Comparison of ENCODE assay signal across 25 cellular contexts in genomic region chr5:66645039-66645438, GRCh38. TPM values are rescaled to one million over a fixed set of nuclear protein-coding genes. Genes with fewer than 3 reads are reported as not detected.
DNase-seq lines count a peak whose midpoint lies in the region; FAIRE-seq and TF ChIP-seq lines count a peak whose summit lies in the region.
"Had no signal": no experiment of that assay in that cellular context is flagged by ENCODE, and none has a peak within 500 bp of the region (broad histone marks: within the 10 kb centered on the region; RNA-seq: fewer than 3 reads in every experiment).

No MANE protein-coding gene starts in this region.

- no peaks in the 10 kb centered on the region for H3K9me3 Mint-ChIP-seq in T-helper 1 cell treated with Interleukin-12 subunit alpha and Interleukin-12 subunit beta and Interleukin-4 antibody, amounts not matched to agents 30 μg/mL and 1 μg/mL, for 36 hours
- no peaks in the 10 kb centered on the region for H3K9me3 Mint-ChIP-seq in astrocyte (ENCODE audit: unreplicated experiment)
- H3K9me3 Mint-ChIP-seq: CD4-positive, alpha-beta T cell had no signal

- peak overlapping the region; percentile 45 for H3K27ac Mint-ChIP-seq in T-helper 1 cell treated with Interleukin-12 subunit alpha and Interleukin-12 subunit beta and Interleukin-4 antibody, amounts not matched to agents 30 μg/mL and 1 μg/mL, for 36 hours
- H3K27ac Mint-ChIP-seq in astrocyte (ENCODE audit: unreplicated experiment) = peak overlapping the region; percentile 31
- H3K27ac Mint-ChIP-seq: CD14-positive monocyte; CD4-positive, alpha-beta T cell; CD8-positive, alpha-beta memory T cell had no signal

- H3K36me3 ChIP-seq in GM23248 (ENCODE audit: low read depth) (no peaks in the 10 kb centered on the region), astrocyte (ENCODE audit: insufficient read depth, low read length) (no peaks in the 10 kb centered on the region), WERI-Rb-1 (no peaks in the 10 kb centered on the region)
- H3K36me3 ChIP-seq: BE2C; BLaER1 treated with 17β-estradiol and CSF1 and Interleukin-3, amounts not matched to agents 10 nM and 100 nM; HAP-1 had no signal

- no peak overlapping the region for H3K4me3 Mint-ChIP-seq in T-helper 1 cell treated with Interleukin-12 subunit alpha and Interleukin-12 subunit beta and Interleukin-4 antibody, amounts not matched to agents 30 μg/mL and 1 μg/mL, for 36 hours
- H3K4me3 Mint-ChIP-seq in astrocyte (ENCODE audit: unreplicated experiment) = no peak overlapping the region
- H3K4me3 Mint-ChIP-seq: CD14-positive monocyte; CD4-positive, alpha-beta T cell; CD8-positive, alpha-beta memory T cell had no signal

- H2AFZ ChIP-seq in GM23248 (no peak overlapping the region), astrocyte (ENCODE audit: low read depth, low read length) (no peak overlapping the region)

- no peak overlapping the region for H3K4me3 ChIP-seq in GM23248
- no peak overlapping the region for H3K4me3 ChIP-seq in astrocyte (ENCODE audit: insufficient read depth, low read depth, low read length)
- no peak overlapping the region for H3K4me3 ChIP-seq in WERI-Rb-1 (ENCODE audit: low read depth, low read length)
- H3K4me3 ChIP-seq: A549; BLaER1 treated with 17β-estradiol and CSF1 and Interleukin-3, amounts not matched to agents 10 nM and 100 nM; GM12878; HAP-1 had no signal

- H3K4me2 ChIP-seq in GM23248 (ENCODE audit: unreplicated experiment) = no peak overlapping the region
- no peak overlapping the region for H3K4me2 ChIP-seq in astrocyte (ENCODE audit: low read length)
- H3K4me2 ChIP-seq: A549; BLaER1 treated with 17β-estradiol and CSF1 and Interleukin-3, amounts not matched to agents 10 nM and 100 nM had no signal

- no peak for DNase-seq in T-helper 1 cell
- peak; percentile 7 for DNase-seq in GM23248
- DNase-seq in astrocyte (ENCODE audit: low read depth) = no peak
- DNase-seq in GM12892 (ENCODE audit: insufficient read length) = no peak
- DNase-seq in WERI-Rb-1 = no peak
- DNase-seq in NCI-H446 (lab: John Stamatoyannopoulos, UW) = no peak
- DNase-seq: 8988T; ACHN; AML-193; BE2C; CD4-positive, alpha-beta T cell; CD8-positive, alpha-beta memory T cell; DMS 273 treated with DMSO at 0.1 percent for 48 hours; EL; GDM1; GOT3 had no signal

- H3K27ac ChIP-seq in GM23248 (no peak overlapping the region), astrocyte (ENCODE audit: low read depth, low read length) (no peak overlapping the region), WERI-Rb-1 (no peak overlapping the region)
- H3K27ac ChIP-seq: A549; BLaER1 treated with 17β-estradiol and CSF1 and Interleukin-3, amounts not matched to agents 10 nM and 100 nM had no signal

- no peaks in the 10 kb centered on the region for H3K79me2 ChIP-seq in GM23248 (ENCODE audit: insufficient read depth)
- H3K79me2 ChIP-seq in astrocyte (ENCODE audit: insufficient read depth, low read length) = no peaks in the 10 kb centered on the region

- FAIRE-seq in astrocyte (lab: Jason Lieb, UNC) (no peak), GM12892 (lab: Jason Lieb, UNC) (no peak)
- FAIRE-seq: A549, D721Med, GM12878, GM18507, H54 had no signal

- no peak for TF ChIP-seq POLR2A in GM12892 (IDR thresholded peaks at IDR 0.05; ENCODE audit: low read depth, low read length)

- H3K9me2 ChIP-seq in GM23248 (ENCODE audit: insufficient read depth) = no peaks in the 10 kb centered on the region; the same call in 1 of the 2 replicates

- H3K9me3 ChIP-seq in GM23248 (ENCODE audit: low read depth) = no peaks in the 10 kb centered on the region
- H3K9me3 ChIP-seq in astrocyte (ENCODE audit: insufficient read depth, low read depth, low read length) = no peaks in the 10 kb centered on the region
- no peaks in the 10 kb centered on the region for H3K9me3 ChIP-seq in WERI-Rb-1 (ENCODE audit: severe bottlenecking)
- H3K9me3 ChIP-seq: A549, BE2C, HAP-1 had no signal

- H3K27me3 ChIP-seq in GM23248 (replicated peaks; ENCODE audit: insufficient read depth) (no peaks in the 10 kb centered on the region), astrocyte (ENCODE audit: insufficient read depth, low read length) (no peaks in the 10 kb centered on the region), WERI-Rb-1 (ENCODE audit: insufficient read depth, low read depth, severe bottlenecking) (no peaks in the 10 kb centered on the region)
- H3K27me3 ChIP-seq: BE2C; BLaER1 treated with 17β-estradiol and CSF1 and Interleukin-3, amounts not matched to agents 10 nM and 100 nM had no signal

- no peak overlapping the region for H3K9ac ChIP-seq in GM23248
- no peak overlapping the region for H3K9ac ChIP-seq in astrocyte (ENCODE audit: low read length)
- H3K9ac ChIP-seq: BLaER1 treated with 17β-estradiol and CSF1 and Interleukin-3, amounts not matched to agents 10 nM and 100 nM had no signal

- in situ Hi-C loops in GM23248 (cut with MboI) = no loop called here

- peaks cover 4% of the 10 kb centered on the region for H3K4me1 Mint-ChIP-seq in T-helper 1 cell treated with Interleukin-12 subunit alpha and Interleukin-12 subunit beta and Interleukin-4 antibody, amounts not matched to agents 30 μg/mL and 1 μg/mL, for 36 hours (ENCODE audit: low read depth)
- peaks cover 11% of the 10 kb centered on the region for H3K4me1 Mint-ChIP-seq in astrocyte (ENCODE audit: low read depth, unreplicated experiment)
- H3K4me1 Mint-ChIP-seq: CD14-positive monocyte; CD8-positive, alpha-beta memory T cell had no signal

- peaks cover 6% of the 10 kb centered on the region for H3K4me1 ChIP-seq in GM23248 (ENCODE audit: insufficient read depth)
- no peaks in the 10 kb centered on the region for H3K4me1 ChIP-seq in astrocyte (ENCODE audit: insufficient read depth, low read length)
- H3K4me1 ChIP-seq: A549, HAP-1 had no signal

- no peaks in the 10 kb centered on the region for H4K20me1 ChIP-seq in GM23248 (ENCODE audit: insufficient read depth)
- no peaks in the 10 kb centered on the region for H4K20me1 ChIP-seq in astrocyte (ENCODE audit: insufficient read depth, low read length)
- H4K20me1 ChIP-seq: BLaER1 treated with 17β-estradiol and CSF1 and Interleukin-3, amounts not matched to agents 10 nM and 100 nM had no signal

- TF ChIP-seq CTCF in astrocyte (IDR thresholded peaks at IDR 0.05; ENCODE audit: insufficient read depth, low read depth, low read length) (no peak), WERI-Rb-1 (IDR thresholded peaks at IDR 0.05; ENCODE audit: low read depth, low read length) (no peak)

- peaks cover 4% of the 10 kb centered on the region for H3K36me3 Mint-ChIP-seq in T-helper 1 cell treated with Interleukin-12 subunit alpha and Interleukin-12 subunit beta and Interleukin-4 antibody, amounts not matched to agents 30 μg/mL and 1 μg/mL, for 36 hours (ENCODE audit: low read depth)
- H3K36me3 Mint-ChIP-seq in astrocyte (ENCODE audit: low read depth, unreplicated experiment) = no peaks in the 10 kb centered on the region
- H3K36me3 Mint-ChIP-seq: CD14-positive monocyte; CD8-positive, alpha-beta memory T cell had no signal

- WGBS in GM23248 (ENCODE audit: low coverage in 1 of 2, low lambda C conversion rate in 2 of 2, missing lambda C conversion rate in 2 of 2), 2 experiments = 62 to 69% methylated on average over 3 of the region's 3 CpGs

- H3F3A ChIP-seq in GM23248 (ENCODE audit: insufficient read depth) = no peaks in the 10 kb centered on the region

- peaks cover 27% of the 10 kb centered on the region for H3K27me3 Mint-ChIP-seq in T-helper 1 cell treated with Interleukin-12 subunit alpha and Interleukin-12 subunit beta and Interleukin-4 antibody, amounts not matched to agents 30 μg/mL and 1 μg/mL, for 36 hours (ENCODE audit: low read depth)
- no peaks in the 10 kb centered on the region for H3K27me3 Mint-ChIP-seq in astrocyte (ENCODE audit: low read depth, unreplicated experiment)

RNA-seq across cellular contexts. Expression of gene MAST4, which starts 48.8 kb away (rescaled TPM):
- 4.2 and 20.0 TPM in 2 replicates for total RNA-seq in GM23248 (2014; rRNA removed; shearing (Covaris generic))
- polyA plus RNA-seq in GM23248 (2016; fragmentation: Nextera tagmentation; extraction: Ambion mirVana) = 6.0 and 6.5 TPM in 2 replicates
- 16.0 and 22.3 TPM in 2 replicates for total RNA-seq in astrocyte
- 0.74 TPM for polyA plus RNA-seq in GM12892 (2012; ENCODE audit: missing spikeins)
